ENCODE assay signal across 8 cellular contexts in genomic region chr1:215526147-215526845, GRCh38. TPM values are rescaled to one million over a fixed set of nuclear protein-coding genes. Genes with fewer than 3 reads are reported as not detected.
DNase-seq lines count a peak whose midpoint lies in the region; ATAC-seq and TF ChIP-seq lines count a peak whose summit lies in the region.

No MANE protein-coding gene starts in this region.

- CTCF ChIA-PET in activated naive CD4-positive, alpha-beta T cell treated with anti-CD3 and anti-CD28 coated beads, Interleukin-2, amount 10 ng/mL, durations not matched to agents 7 days and 5 days (lab: Charles Lee), result interaction anchor here (1.3 kb wide), 1 partner anchor 703 kb away, joined by 3 read pairs; no protein-coding TSS in a partner anchor

- no peak overlapping the region for H3K9ac ChIP-seq in SK-N-MC (ENCODE audit: insufficient read length)

- no peaks in the 10 kb centered on the region for H3K27me3 ChIP-seq in sigmoid colon

- 35 to 38% methylated on average over 7 of the region's 7 CpGs for WGBS in sigmoid colon, 2 donors

- no peaks in the 10 kb centered on the region for H3K9me3 Mint-ChIP-seq in activated naive CD4-positive, alpha-beta T cell treated with anti-CD3 and anti-CD28 coated beads, Interleukin-2, amount 10 ng/mL, durations not matched to agents 7 days and 5 days

- H3K27ac ChIP-seq in SK-N-MC (no peak overlapping the region), sigmoid colon (no peak overlapping the region)

- H3K36me3 ChIP-seq in SK-N-MC (ENCODE audit: insufficient read depth, low read length) (no peaks in the 10 kb centered on the region), sigmoid colon (no peaks in the 10 kb centered on the region)

- H3K4me3 Mint-ChIP-seq in activated naive CD4-positive, alpha-beta T cell treated with anti-CD3 and anti-CD28 coated beads, Interleukin-2, amount 10 ng/mL, durations not matched to agents 7 days and 5 days, result no peak overlapping the region

- DNase-seq in GF-D8 (lab: John Stamatoyannopoulos, UW) (peak; percentile 16), NCI-H1092 (lab: John Stamatoyannopoulos, UW) (peak; percentile 33), SK-N-MC (ENCODE audit: low read depth, low spot score) (peak; percentile 51), foreskin fibroblast (peak; percentile 26 to 66), sigmoid colon (no peak)
- DNase-seq in activated naive CD4-positive, alpha-beta T cell (lab: John Stamatoyannopoulos, UW), result no peak
- no peak for DNase-seq in activated naive CD4-positive, alpha-beta T cell treated with anti-CD3 and anti-CD28 coated beads, Interleukin-2, amount 10 ng/mL, durations not matched to agents 7 days and 5 days

- TF ChIP-seq POLR2A in sigmoid colon (IDR thresholded peaks at IDR 0.05), result no peak

- ATAC-seq in GM21786 (IDR thresholded peaks at IDR 0.05; ENCODE audit: unreplicated experiment), result peak; percentile 65

- TF ChIP-seq CTCF in foreskin fibroblast (IDR thresholded peaks at IDR 0.05; ENCODE audit: low read depth, low read length) (peak; percentile 30), sigmoid colon (IDR thresholded peaks at IDR 0.05) (peak; percentile 26 to 66 (median 55))

- no peak overlapping the region for H3K4me3 ChIP-seq in SK-N-MC
- no peak overlapping the region for H3K4me3 ChIP-seq in foreskin fibroblast (ENCODE audit: low read depth in 1 of 2, low read length in 2 of 2)
- H3K4me3 ChIP-seq in sigmoid colon, result no peak overlapping the region

- no peak overlapping the region for H3K27ac Mint-ChIP-seq in activated naive CD4-positive, alpha-beta T cell treated with anti-CD3 and anti-CD28 coated beads, Interleukin-2, amount 10 ng/mL, durations not matched to agents 7 days and 5 days

- no peak for TF ChIP-seq EP300 in sigmoid colon (IDR thresholded peaks at IDR 0.05)

- H3K36me3 Mint-ChIP-seq in activated naive CD4-positive, alpha-beta T cell treated with anti-CD3 and anti-CD28 coated beads, Interleukin-2, amount 10 ng/mL, durations not matched to agents 7 days and 5 days, result no peaks in the 10 kb centered on the region

- peaks cover 3% of the 10 kb centered on the region for H3K4me1 Mint-ChIP-seq in activated naive CD4-positive, alpha-beta T cell treated with anti-CD3 and anti-CD28 coated beads, Interleukin-2, amount 10 ng/mL, durations not matched to agents 7 days and 5 days

- no peaks in the 10 kb centered on the region for H3K4me1 ChIP-seq in sigmoid colon

- H3K27me3 Mint-ChIP-seq in activated naive CD4-positive, alpha-beta T cell treated with anti-CD3 and anti-CD28 coated beads, Interleukin-2, amount 10 ng/mL, durations not matched to agents 7 days and 5 days, result no peaks in the 10 kb centered on the region

- H3K9me3 ChIP-seq in SK-N-MC (ENCODE audit: low read depth, low read length) (no peaks in the 10 kb centered on the region), sigmoid colon (no peaks in the 10 kb centered on the region)

- intact Hi-C loops in sigmoid colon (cut with DNase I), result loop anchor here (2.0 to 10.0 kb wide), 2 partner anchors 901 to 1191 kb away; no protein-coding TSS in a partner anchor

RNA-seq across cellular contexts. Expression of gene KCTD3, which starts 40.8 kb away (rescaled TPM):
- 100 to 1,000 TPM in 3 of 4 donors, 10 to 100 TPM in 1; 93.0 to 136 (median 124) TPM for total RNA-seq in sigmoid colon
- 10 to 100 TPM; 17.6 to 36.0 (median 27.0) TPM for polyA plus RNA-seq in sigmoid colon

Comparison
In these comparisons a context has a peak if more than half of its experiments do, and no peak if none do; other contexts are left out.
1. DNase-seq: peak in GF-D8 (single experiment), NCI-H1092 (single experiment), SK-N-MC (single experiment) and foreskin fibroblast (2 of 2); none in sigmoid colon (single experiment), activated naive CD4-positive, alpha-beta T cell (0 of 4) and activated naive CD4-positive, alpha-beta T cell treated with anti-CD3 and anti-CD28 coated beads, Interleukin-2, amount 10 ng/mL, durations not matched to agents 7 days and 5 days (single experiment).